Comparison of ENCODE assay signal across 1 cellular context in genomic region chr13:67221630-67222226, GRCh38.
TF ChIP-seq lines count a peak whose summit lies in the region.

No MANE protein-coding gene starts in this region.

TF ChIP-seq in HEK293, 187 proteins besides CTCF, POLR2A, EP300 and RAD21 (continued from another document):
- TF ChIP-seq ZSCAN4 (tag by site-specific recombination; IDR thresholded peaks at IDR 0.05) (no peak), ZNF175 (tag by site-specific recombination; IDR thresholded peaks at IDR 0.05) (no peak), ZNF140 (tag by site-specific recombination; IDR thresholded peaks at IDR 0.05) (no peak), ZNF341 (tag by site-specific recombination; IDR thresholded peaks at IDR 0.05; ENCODE audit: low read depth) (no peak), ATF2 (tag by site-specific recombination; IDR thresholded peaks at IDR 0.05; ENCODE audit: low read depth) (no peak), ZBTB44 (tag by site-specific recombination; IDR thresholded peaks at IDR 0.05) (no peak), ZNF555 (tag by site-specific recombination; conservative IDR thresholded peaks at IDR 0.05) (no peak), HOXD13 (CRISPR knock-in tag; IDR thresholded peaks at IDR 0.05; ENCODE audit: borderline replicate concordance) (no peak), PRDM6 (tag by site-specific recombination; IDR thresholded peaks at IDR 0.05) (peak; percentile 60), GLI2 (tag by site-specific recombination; IDR thresholded peaks at IDR 0.05; ENCODE audit: borderline replicate concordance, low read depth) (no peak), FEZF1 (tag by site-specific recombination; IDR thresholded peaks at IDR 0.05) (peak; percentile 56; the same call in 1 of the 2 replicates)
